ENCODE assay signal across 14 cellular contexts in the genomic region with DNA sequence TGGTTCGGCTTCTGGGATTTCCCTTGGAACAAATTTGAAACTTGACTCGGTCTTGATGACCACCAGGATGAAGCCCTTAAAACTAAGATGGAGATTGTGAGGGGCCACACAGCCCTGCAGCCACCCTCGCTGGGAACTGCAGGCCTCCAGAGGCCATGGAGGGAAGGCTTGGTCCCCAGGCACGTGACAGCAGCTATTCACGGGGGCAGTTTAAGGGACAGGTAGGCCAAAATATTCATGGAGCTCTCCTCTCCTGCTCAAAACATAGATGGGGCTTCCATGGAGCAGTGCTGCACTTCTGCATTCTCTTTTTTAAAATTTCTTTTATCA.
A peak's percentile ranks its signal among the peaks of the same experiment; 100 is the strongest.
DNase-seq lines count a peak whose midpoint lies in the region; ATAC-seq and TF ChIP-seq lines count a peak whose summit lies in the region.
"Had no signal": no experiment of that assay in that cellular context is flagged by ENCODE, and none has a peak within 500 bp of the region (broad histone marks: within the 10 kb centered on the region; RNA-seq: fewer than 3 reads in every experiment).

No MANE protein-coding gene starts in this region.

- H3F3A ChIP-seq in SK-N-SH (replicated peaks; ENCODE audit: insufficient read depth), result no peaks in the 10 kb centered on the region

- no peaks in the 10 kb centered on the region for H3K79me2 ChIP-seq in SK-N-SH (ENCODE audit: insufficient read depth)

- no peak overlapping the region for H3K27ac ChIP-seq in SK-N-SH (ENCODE audit: low read depth in 2 of 2, low read length in 1 of 2)
- H3K27ac ChIP-seq in lung (ENCODE audit: low read depth in 1 of 2, low read length in 1 of 2), result no peak overlapping the region
- H3K27ac ChIP-seq: BLaER1 had no signal

- no peak for TF ChIP-seq EP300 in SK-N-SH (IDR thresholded peaks at IDR 0.05; ENCODE audit: borderline replicate concordance in 1 of 2, low read depth in 1 of 2, low read length in 1 of 2)

- peak; percentile 25 for DNase-seq in SK-N-SH
- DNase-seq in activated naive CD4-positive, alpha-beta T cell treated with anti-CD3 and anti-CD28 coated beads, Interleukin-2, amount 50 U/mL, for 72 hours (ENCODE audit: low spot score in 2 of 2), result peak in 1 of 2 donors; percentile 1
- DNase-seq in activated naive CD4-positive, alpha-beta T cell treated with anti-CD3 and anti-CD28 coated beads, Interleukin-2, amount 50 U/mL, for 16 hours, result no peak
- peak; percentile 14 for DNase-seq in lung (ENCODE audit: low spot score)
- DNase-seq in NCI-H2171 treated with DMSO at 0.1 percent for 48 hours (lab: John Stamatoyannopoulos, UW), result no peak
- DNase-seq in immature natural killer cell, result no peak
- DNase-seq: 8988T, AML-193, DMS53, HCEC 1CT, HFFc6 had no signal

- ATAC-seq in SK-N-SH treated with all-trans-retinoic acid at 6 μM for 48 hours (no peak), lung (ENCODE audit: insufficient read depth, low FRiP score) (no peak), HG03159 (IDR thresholded peaks at IDR 0.05; ENCODE audit: unreplicated experiment) (no peak)
- ATAC-seq in activated naive CD4-positive, alpha-beta T cell treated with anti-CD3 and anti-CD28 coated beads, Interleukin-2, amount 50 U/mL, for 72 hours, result peak; percentile 14 to 26

- H4K20me1 ChIP-seq in SK-N-SH (ENCODE audit: insufficient read depth), result no peaks in the 10 kb centered on the region
- H4K20me1 ChIP-seq: BLaER1 had no signal

- POLR2A ChIA-PET in SK-N-SH (lab: Yijun Ruan, JAX), result no interaction called here

- H3K36me3 Mint-ChIP-seq in activated naive CD4-positive, alpha-beta T cell treated with anti-CD3 and anti-CD28 coated beads, Interleukin-2, amount 50 U/mL, for 72 hours, result no peaks in the 10 kb centered on the region
- no peaks in the 10 kb centered on the region for H3K36me3 Mint-ChIP-seq in immature natural killer cell

- H3K4me1 ChIP-seq in SK-N-SH (ENCODE audit: control insufficient read depth in 1 of 2, insufficient read depth in 2 of 2, low read depth in 1 of 2, low read length in 1 of 2) (no peaks in the 10 kb centered on the region), lung (ENCODE audit: control insufficient read depth in 2 of 2, insufficient read depth in 2 of 2, low read length in 2 of 2) (peaks cover 0 to 2% of the 10 kb centered on the region in 2 donors)

- H3K27ac Mint-ChIP-seq in activated naive CD4-positive, alpha-beta T cell treated with anti-CD3 and anti-CD28 coated beads, Interleukin-2, amount 50 U/mL, for 72 hours, result no peak overlapping the region
- H3K27ac Mint-ChIP-seq in immature natural killer cell, result no peak overlapping the region
- H3K27ac Mint-ChIP-seq: HFFc6 had no signal

- 61% methylated on average over 5 of the region's 5 CpGs for WGBS in SK-N-SH (ENCODE audit: low lambda C conversion rate)
- 94% methylated on average over 5 of the region's 5 CpGs for WGBS in lung, 2 donors

- H3K27me3 ChIP-seq in SK-N-SH (ENCODE audit: insufficient read depth), result peaks cover 28% of the 10 kb centered on the region
- no peaks in the 10 kb centered on the region for H3K27me3 ChIP-seq in lung (ENCODE audit: control insufficient read depth, insufficient read depth)
- H3K27me3 ChIP-seq: BLaER1 had no signal

- H3K4me3 ChIP-seq in SK-N-SH (ENCODE audit: low read depth in 2 of 2, low read length in 1 of 2) (no peak overlapping the region), lung (no peak overlapping the region)
- H3K4me3 ChIP-seq: BLaER1 had no signal

- H3K9me2 ChIP-seq in SK-N-SH, result no peaks in the 10 kb centered on the region

- no peak overlapping the region for H3K4me2 ChIP-seq in SK-N-SH
- H3K4me2 ChIP-seq: BLaER1 had no signal

- H3K4me3 Mint-ChIP-seq in immature natural killer cell, result no peak overlapping the region
- H3K4me3 Mint-ChIP-seq: HFFc6 had no signal

- no peaks in the 10 kb centered on the region for H3K4me1 Mint-ChIP-seq in immature natural killer cell

- CTCF ChIA-PET in SK-N-SH (lab: Yijun Ruan, JAX), result no interaction called here

- no peaks in the 10 kb centered on the region for H3K36me3 ChIP-seq in SK-N-SH (replicated peaks in 1 of 2; ENCODE audit: control insufficient read depth in 1 of 2, insufficient read depth in 2 of 2, low read length in 1 of 2)
- H3K36me3 ChIP-seq in lung (ENCODE audit: control insufficient read depth in 2 of 2, insufficient read depth in 2 of 2, low read length in 2 of 2), result no peaks in the 10 kb centered on the region
- H3K36me3 ChIP-seq: BLaER1 had no signal

- no peak overlapping the region for H2AFZ ChIP-seq in SK-N-SH (ENCODE audit: low read depth)

- no peaks in the 10 kb centered on the region for H3K9me3 ChIP-seq in SK-N-SH
- H3K9me3 ChIP-seq in lung (ENCODE audit: control insufficient read depth in 2 of 2, insufficient read depth in 1 of 2, low read length in 1 of 2), result no peaks in the 10 kb centered on the region
- H3K9me3 ChIP-seq: BLaER1 had no signal

- no peak for TF ChIP-seq RAD21 in SK-N-SH (IDR thresholded peaks at IDR 0.05; ENCODE audit: low read length)

- H3K9ac ChIP-seq in SK-N-SH, result no peak overlapping the region
- H3K9ac ChIP-seq: BLaER1 had no signal

- TF ChIP-seq CTCF in SK-N-SH (IDR thresholded peaks at IDR 0.05) (no peak), lung (IDR thresholded peaks at IDR 0.05; ENCODE audit: control extremely low read depth, extremely low read depth) (no peak)

- no peaks in the 10 kb centered on the region for H3K9me3 Mint-ChIP-seq in activated naive CD4-positive, alpha-beta T cell treated with anti-CD3 and anti-CD28 coated beads, Interleukin-2, amount 50 U/mL, for 72 hours
- H3K9me3 Mint-ChIP-seq in immature natural killer cell, result no peaks in the 10 kb centered on the region
- H3K9me3 Mint-ChIP-seq: HFFc6 had no signal

- H3K27me3 Mint-ChIP-seq in immature natural killer cell (ENCODE audit: low read depth in 3 of 3), result peaks cover 0 to 7% (median 2%) of the 10 kb centered on the region in 3 donors

TF ChIP-seq in SK-N-SH, 30 proteins besides CTCF, POLR2A, EP300 and RAD21:
- TF ChIP-seq TAF1 (IDR thresholded peaks at IDR 0.05; ENCODE audit: borderline replicate concordance, low read depth, low read length) (no peak), EZH2phosphoT487 (IDR thresholded peaks at IDR 0.05; ENCODE audit: borderline replicate concordance, low read depth) (no peak), GATA2 (CRISPR knock-in tag; IDR thresholded peaks at IDR 0.05) (no peak), RCOR1 (IDR thresholded peaks at IDR 0.05; ENCODE audit: low read length) (no peak)

TF ChIP-seq in SK-N-SH treated with all-trans-retinoic acid at 6 μM for 48 hours, 23 proteins besides CTCF, POLR2A, EP300 and RAD21:
- TF ChIP-seq, protein P1, sequence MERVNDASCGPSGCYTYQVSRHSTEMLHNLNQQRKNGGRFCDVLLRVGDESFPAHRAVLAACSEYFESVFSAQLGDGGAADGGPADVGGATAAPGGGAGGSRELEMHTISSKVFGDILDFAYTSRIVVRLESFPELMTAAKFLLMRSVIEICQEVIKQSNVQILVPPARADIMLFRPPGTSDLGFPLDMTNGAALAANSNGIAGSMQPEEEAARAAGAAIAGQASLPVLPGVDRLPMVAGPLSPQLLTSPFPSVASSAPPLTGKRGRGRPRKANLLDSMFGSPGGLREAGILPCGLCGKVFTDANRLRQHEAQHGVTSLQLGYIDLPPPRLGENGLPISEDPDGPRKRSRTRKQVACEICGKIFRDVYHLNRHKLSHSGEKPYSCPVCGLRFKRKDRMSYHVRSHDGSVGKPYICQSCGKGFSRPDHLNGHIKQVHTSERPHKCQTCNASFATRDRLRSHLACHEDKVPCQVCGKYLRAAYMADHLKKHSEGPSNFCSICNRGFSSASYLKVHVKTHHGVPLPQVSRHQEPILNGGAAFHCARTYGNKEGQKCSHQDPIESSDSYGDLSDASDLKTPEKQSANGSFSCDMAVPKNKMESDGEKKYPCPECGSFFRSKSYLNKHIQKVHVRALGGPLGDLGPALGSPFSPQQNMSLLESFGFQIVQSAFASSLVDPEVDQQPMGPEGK (CRISPR knock-in tag; IDR thresholded peaks at IDR 0.05; ENCODE audit: borderline replicate concordance), result no peak

Comparison
In these comparisons a context has a peak if more than half of its experiments do, and no peak if none do; other contexts are left out.
1. DNase-seq: peak in SK-N-SH (single experiment) and lung (single experiment); none in activated naive CD4-positive, alpha-beta T cell treated with anti-CD3 and anti-CD28 coated beads, Interleukin-2, amount 50 U/mL, for 16 hours (single experiment), NCI-H2171 treated with DMSO at 0.1 percent for 48 hours (single experiment) and immature natural killer cell (0 of 3).
2. ATAC-seq: peak in activated naive CD4-positive, alpha-beta T cell treated with anti-CD3 and anti-CD28 coated beads, Interleukin-2, amount 50 U/mL, for 72 hours (2 of 2); none in SK-N-SH treated with all-trans-retinoic acid at 6 μM for 48 hours (single experiment), lung (single experiment) and HG03159 (single experiment).